Comparison of ENCODE assay signal across 2 cellular contexts in the genomic region with DNA sequence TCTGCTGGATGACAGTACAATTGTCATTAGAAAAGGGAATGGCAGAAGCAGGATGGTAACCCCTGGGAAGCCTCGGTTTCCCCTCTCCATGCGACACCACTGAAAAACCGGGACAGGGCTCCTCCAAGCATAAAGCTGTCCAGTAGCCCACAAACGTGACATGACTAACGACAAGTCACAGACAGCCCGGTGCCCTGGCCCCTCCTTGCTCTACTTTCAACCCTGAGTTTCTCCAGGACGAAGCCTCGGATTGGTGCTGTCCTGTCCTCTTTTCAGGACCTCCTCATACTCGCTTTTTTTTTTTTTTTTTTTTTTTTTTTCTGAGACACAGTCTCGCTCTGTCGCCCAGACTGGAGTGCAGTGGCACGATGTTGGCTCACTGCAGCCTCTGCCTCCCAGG.
TF ChIP-seq lines count a peak whose summit lies in the region.

No MANE protein-coding gene starts in this region.

TF ChIP-seq in liver, 16 proteins besides CTCF, POLR2A, EP300 and RAD21:
- no peak for TF ChIP-seq HNF4A (conservative IDR thresholded peaks at IDR 0.05)
- TF ChIP-seq, protein P1, sequence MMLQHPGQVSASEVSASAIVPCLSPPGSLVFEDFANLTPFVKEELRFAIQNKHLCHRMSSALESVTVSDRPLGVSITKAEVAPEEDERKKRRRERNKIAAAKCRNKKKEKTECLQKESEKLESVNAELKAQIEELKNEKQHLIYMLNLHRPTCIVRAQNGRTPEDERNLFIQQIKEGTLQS (IDR thresholded peaks at IDR 0.05), result no peak
- TF ChIP-seq, protein P2, sequence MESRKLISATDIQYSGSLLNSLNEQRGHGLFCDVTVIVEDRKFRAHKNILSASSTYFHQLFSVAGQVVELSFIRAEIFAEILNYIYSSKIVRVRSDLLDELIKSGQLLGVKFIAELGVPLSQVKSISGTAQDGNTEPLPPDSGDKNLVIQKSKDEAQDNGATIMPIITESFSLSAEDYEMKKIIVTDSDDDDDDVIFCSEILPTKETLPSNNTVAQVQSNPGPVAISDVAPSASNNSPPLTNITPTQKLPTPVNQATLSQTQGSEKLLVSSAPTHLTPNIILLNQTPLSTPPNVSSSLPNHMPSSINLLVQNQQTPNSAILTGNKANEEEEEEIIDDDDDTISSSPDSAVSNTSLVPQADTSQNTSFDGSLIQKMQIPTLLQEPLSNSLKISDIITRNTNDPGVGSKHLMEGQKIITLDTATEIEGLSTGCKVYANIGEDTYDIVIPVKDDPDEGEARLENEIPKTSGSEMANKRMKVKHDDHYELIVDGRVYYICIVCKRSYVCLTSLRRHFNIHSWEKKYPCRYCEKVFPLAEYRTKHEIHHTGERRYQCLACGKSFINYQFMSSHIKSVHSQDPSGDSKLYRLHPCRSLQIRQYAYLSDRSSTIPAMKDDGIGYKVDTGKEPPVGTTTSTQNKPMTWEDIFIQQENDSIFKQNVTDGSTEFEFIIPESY (IDR thresholded peaks at IDR 0.05), result no peak
- TF ChIP-seq, protein P3, sequence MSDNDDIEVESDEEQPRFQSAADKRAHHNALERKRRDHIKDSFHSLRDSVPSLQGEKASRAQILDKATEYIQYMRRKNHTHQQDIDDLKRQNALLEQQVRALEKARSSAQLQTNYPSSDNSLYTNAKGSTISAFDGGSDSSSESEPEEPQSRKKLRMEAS (IDR thresholded peaks at IDR 0.05), result no peak
- TF ChIP-seq TAF1 (conservative IDR thresholded peaks at IDR 0.05), result no peak
- TF ChIP-seq RXRA (IDR thresholded peaks at IDR 0.05), result no peak
- TF ChIP-seq JUND (IDR thresholded peaks at IDR 0.05), result no peak
- TF ChIP-seq HNF4G (IDR thresholded peaks at IDR 0.05), result no peak

TF ChIP-seq in HepG2, 621 proteins besides CTCF, POLR2A, EP300 and RAD21:
- TF ChIP-seq, protein P4, sequence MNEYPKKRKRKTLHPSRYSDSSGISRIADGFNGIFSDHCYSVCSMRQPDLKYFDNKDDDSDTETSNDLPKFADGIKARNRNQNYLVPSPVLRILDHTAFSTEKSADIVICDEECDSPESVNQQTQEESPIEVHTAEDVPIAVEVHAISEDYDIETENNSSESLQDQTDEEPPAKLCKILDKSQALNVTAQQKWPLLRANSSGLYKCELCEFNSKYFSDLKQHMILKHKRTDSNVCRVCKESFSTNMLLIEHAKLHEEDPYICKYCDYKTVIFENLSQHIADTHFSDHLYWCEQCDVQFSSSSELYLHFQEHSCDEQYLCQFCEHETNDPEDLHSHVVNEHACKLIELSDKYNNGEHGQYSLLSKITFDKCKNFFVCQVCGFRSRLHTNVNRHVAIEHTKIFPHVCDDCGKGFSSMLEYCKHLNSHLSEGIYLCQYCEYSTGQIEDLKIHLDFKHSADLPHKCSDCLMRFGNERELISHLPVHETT (CRISPR knock-in tag; conservative IDR thresholded peaks at IDR 0.05), result no peak
- no peak for TF ChIP-seq CSRNP2 (CRISPR knock-in tag; conservative IDR thresholded peaks at IDR 0.05; ENCODE audit: low read depth)
- no peak for TF ChIP-seq RARA (CRISPR knock-in tag; IDR thresholded peaks at IDR 0.05)
- TF ChIP-seq HNRNPL (IDR thresholded peaks at IDR 0.05; ENCODE audit: low read depth, low read length), result no peak
- TF ChIP-seq ZNF740 (CRISPR knock-in tag; IDR thresholded peaks at IDR 0.05), result no peak
- TF ChIP-seq, protein P5, sequence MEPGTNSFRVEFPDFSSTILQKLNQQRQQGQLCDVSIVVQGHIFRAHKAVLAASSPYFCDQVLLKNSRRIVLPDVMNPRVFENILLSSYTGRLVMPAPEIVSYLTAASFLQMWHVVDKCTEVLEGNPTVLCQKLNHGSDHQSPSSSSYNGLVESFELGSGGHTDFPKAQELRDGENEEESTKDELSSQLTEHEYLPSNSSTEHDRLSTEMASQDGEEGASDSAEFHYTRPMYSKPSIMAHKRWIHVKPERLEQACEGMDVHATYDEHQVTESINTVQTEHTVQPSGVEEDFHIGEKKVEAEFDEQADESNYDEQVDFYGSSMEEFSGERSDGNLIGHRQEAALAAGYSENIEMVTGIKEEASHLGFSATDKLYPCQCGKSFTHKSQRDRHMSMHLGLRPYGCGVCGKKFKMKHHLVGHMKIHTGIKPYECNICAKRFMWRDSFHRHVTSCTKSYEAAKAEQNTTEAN (CRISPR knock-in tag; conservative IDR thresholded peaks at IDR 0.05), result no peak
- no peak for TF ChIP-seq ZKSCAN5 (CRISPR knock-in tag; IDR thresholded peaks at IDR 0.05)
- no peak for TF ChIP-seq SMAD3 (CRISPR knock-in tag; IDR thresholded peaks at IDR 0.05)
- TF ChIP-seq TRIM24 (CRISPR knock-in tag; IDR thresholded peaks at IDR 0.05), result no peak
- no peak for TF ChIP-seq ZMYM3 (CRISPR knock-in tag; IDR thresholded peaks at IDR 0.05)
- no peak for TF ChIP-seq ZNF460 (CRISPR knock-in tag; IDR thresholded peaks at IDR 0.05; ENCODE audit: borderline replicate concordance)
- TF ChIP-seq, protein P6, sequence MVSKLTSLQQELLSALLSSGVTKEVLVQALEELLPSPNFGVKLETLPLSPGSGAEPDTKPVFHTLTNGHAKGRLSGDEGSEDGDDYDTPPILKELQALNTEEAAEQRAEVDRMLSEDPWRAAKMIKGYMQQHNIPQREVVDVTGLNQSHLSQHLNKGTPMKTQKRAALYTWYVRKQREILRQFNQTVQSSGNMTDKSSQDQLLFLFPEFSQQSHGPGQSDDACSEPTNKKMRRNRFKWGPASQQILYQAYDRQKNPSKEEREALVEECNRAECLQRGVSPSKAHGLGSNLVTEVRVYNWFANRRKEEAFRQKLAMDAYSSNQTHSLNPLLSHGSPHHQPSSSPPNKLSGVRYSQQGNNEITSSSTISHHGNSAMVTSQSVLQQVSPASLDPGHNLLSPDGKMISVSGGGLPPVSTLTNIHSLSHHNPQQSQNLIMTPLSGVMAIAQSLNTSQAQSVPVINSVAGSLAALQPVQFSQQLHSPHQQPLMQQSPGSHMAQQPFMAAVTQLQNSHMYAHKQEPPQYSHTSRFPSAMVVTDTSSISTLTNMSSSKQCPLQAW (CRISPR knock-in tag; IDR thresholded peaks at IDR 0.05), result no peak
- no peak for TF ChIP-seq TP53 (CRISPR knock-in tag; conservative IDR thresholded peaks at IDR 0.05)
- no peak for TF ChIP-seq SETDB1 (CRISPR knock-in tag; IDR thresholded peaks at IDR 0.05; ENCODE audit: borderline replicate concordance)
- TF ChIP-seq MAF1 (CRISPR knock-in tag; IDR thresholded peaks at IDR 0.05; ENCODE audit: borderline replicate concordance), result no peak
- TF ChIP-seq MIER3 (CRISPR knock-in tag; IDR thresholded peaks at IDR 0.05; ENCODE audit: borderline replicate concordance), result no peak
- TF ChIP-seq REL (CRISPR knock-in tag; conservative IDR thresholded peaks at IDR 0.05), result no peak
TF ChIP-seq in HepG2: peak in this region for 0.
